8 cellular contexts compared by ENCODE assay signal in genomic region chr12:4107436-4107878, GRCh38.
A peak's percentile ranks its signal among the peaks of the same experiment; 100 is the strongest.
DNase-seq lines count a peak whose midpoint lies in the region; ATAC-seq and TF ChIP-seq lines count a peak whose summit lies in the region.

No MANE protein-coding gene starts in this region.

- no peaks in the 10 kb centered on the region for H3K27me3 ChIP-seq in kidney epithelial cell (ENCODE audit: control insufficient read depth, insufficient read depth, low read length)

- H3K4me3 ChIP-seq in astrocyte of the spinal cord (ENCODE audit: low read depth, low read length) (no peak overlapping the region), kidney epithelial cell (ENCODE audit: low read depth, low read length) (no peak overlapping the region)

- H3K27ac Mint-ChIP-seq in T-helper 2 cell treated with Interferon-gamma antibody and Interleukin-4, amounts not matched to agents 5 μg/mL and 100 μg/mL, for 36 hours: peak overlapping the region; percentile 85

- peak; percentile 87 for ATAC-seq in GM21576 (IDR thresholded peaks at IDR 0.05; ENCODE audit: unreplicated experiment)

- H3K27me3 Mint-ChIP-seq in T-helper 2 cell treated with Interferon-gamma antibody and Interleukin-4, amounts not matched to agents 5 μg/mL and 100 μg/mL, for 36 hours (ENCODE audit: low read depth): no peaks in the 10 kb centered on the region

- no peaks in the 10 kb centered on the region for H3K36me3 ChIP-seq in kidney epithelial cell (ENCODE audit: control insufficient read depth, insufficient read depth, low read length)

- peak; percentile 56 for TF ChIP-seq CTCF in astrocyte of the spinal cord (IDR thresholded peaks at IDR 0.05; ENCODE audit: low read depth, low read length)
- peak; percentile 50 for TF ChIP-seq CTCF in kidney epithelial cell (IDR thresholded peaks at IDR 0.05; ENCODE audit: insufficient read depth, low read length, poor library complexity, severe bottlenecking)

- H3K4me3 Mint-ChIP-seq in T-helper 2 cell treated with Interferon-gamma antibody and Interleukin-4, amounts not matched to agents 5 μg/mL and 100 μg/mL, for 36 hours: peak overlapping the region; percentile 53

- in situ Hi-C loops in astrocyte of the spinal cord (cut with HindIII; ENCODE audit: low sequenced_read_pairs): no loop called here

- peaks cover 49% of the 10 kb centered on the region for H3K4me1 Mint-ChIP-seq in T-helper 2 cell treated with Interferon-gamma antibody and Interleukin-4, amounts not matched to agents 5 μg/mL and 100 μg/mL, for 36 hours (ENCODE audit: low read depth)

- DNase-seq in GDM1 (lab: John Stamatoyannopoulos, UW): peak; percentile 80
- DNase-seq in HuH-7 (ENCODE audit: low spot score): peak; percentile 48
- peak; percentile 75 for DNase-seq in T-helper 2 cell treated with Interferon-gamma antibody and Interleukin-4, amounts not matched to agents 5 μg/mL and 100 μg/mL, for 36 hours (ENCODE audit: low spot score)
- DNase-seq in astrocyte of the spinal cord (ENCODE audit: low read depth, low spot score): peak; percentile 27
- DNase-seq in kidney epithelial cell (ENCODE audit: low read depth): no peak
- DNase-seq in stimulated activated CD8-positive, alpha-beta memory T cell treated with anti-CD3 and anti-CD28 coated beads, Interleukin-4, amount 100 ng/mL, for 1 hour (ENCODE audit: low read depth in 2 of 2, low spot score in 1 of 2): peak; percentile 21 to 31
- no peak for DNase-seq in middle frontal gyrus (ENCODE audit: extremely low spot score, low spot score)

- H3K9me3 Mint-ChIP-seq in T-helper 2 cell treated with Interferon-gamma antibody and Interleukin-4, amounts not matched to agents 5 μg/mL and 100 μg/mL, for 36 hours: no peaks in the 10 kb centered on the region

- peaks cover 1% of the 10 kb centered on the region for H3K36me3 Mint-ChIP-seq in T-helper 2 cell treated with Interferon-gamma antibody and Interleukin-4, amounts not matched to agents 5 μg/mL and 100 μg/mL, for 36 hours (ENCODE audit: low read depth)

Comparison
In these comparisons a context has a peak if more than half of its experiments do, and no peak if none do; other contexts are left out.
1. DNase-seq: peak in GDM1 (single experiment), HuH-7 (single experiment), T-helper 2 cell treated with Interferon-gamma antibody and Interleukin-4, amounts not matched to agents 5 μg/mL and 100 μg/mL, for 36 hours (single experiment), astrocyte of the spinal cord (single experiment) and stimulated activated CD8-positive, alpha-beta memory T cell treated with anti-CD3 and anti-CD28 coated beads, Interleukin-4, amount 100 ng/mL, for 1 hour (2 of 2); none in kidney epithelial cell (single experiment) and middle frontal gyrus (single experiment).